Comparison of ENCODE assay signal across 8 cellular contexts in genomic region chr17:47776330-47777197, GRCh38. TPM values are rescaled to one million over a fixed set of nuclear protein-coding genes. Genes with fewer than 3 reads are reported as not detected.
DNase-seq lines count a peak whose midpoint lies in the region; ATAC-seq and TF ChIP-seq lines count a peak whose summit lies in the region.

No MANE protein-coding gene starts in this region.

- H3K36me3 Mint-ChIP-seq in CD8-positive, alpha-beta memory T cell = peaks cover 0 to 5% (median 0%) of the 10 kb centered on the region in 3 donors
- H3K36me3 Mint-ChIP-seq in GM23338 (ENCODE audit: low read depth) (no peaks in the 10 kb centered on the region), glutamatergic neuron (ENCODE audit: unreplicated experiment) (no peaks in the 10 kb centered on the region)
- no peaks in the 10 kb centered on the region for H3K36me3 Mint-ChIP-seq in activated T-helper 1 cell treated with anti-CD3 and anti-CD28 coated beads, Interleukin-12 subunit alpha, Interleukin-12 subunit beta, Interleukin-2, Interleukin-4 antibody, amounts not matched to agents 30 ng/mL and 10 ng/mL and 1 ng/mL, durations not matched to agents 14 hours and 24 hours and 36 hours (ENCODE audit: low read depth)

- peak; percentile 86 to 89 for TF ChIP-seq CTCF in GM23338 (conservative IDR thresholded peaks at IDR 0.05; ENCODE audit: low read depth in 2 of 2)
- TF ChIP-seq CTCF in glutamatergic neuron (IDR thresholded peaks at IDR 0.05; ENCODE audit: partially characterized antibody, unreplicated experiment) = peak; percentile 79

- intact Hi-C loops in activated T-helper 1 cell treated with anti-CD3 and anti-CD28 coated beads, Interleukin-12 subunit alpha, Interleukin-12 subunit beta, Interleukin-2, Interleukin-4 antibody, amounts not matched to agents 30 ng/mL and 10 ng/mL and 1 ng/mL, durations not matched to agents 14 hours and 24 hours and 36 hours (cut with micrococcal nuclease) = loop anchor here (1.0 to 5.0 kb wide), 7 partner anchors 9 to 114 kb away; partner anchors contain the start of genes OSBPL7 and TBX21
- intact Hi-C loops in sciatic nerve (cut with DNase I) = loop anchor here (10.0 kb wide), 1 partner anchor 782 kb away; no protein-coding TSS in a partner anchor

- H3K27ac ChIP-seq in CD8-positive, alpha-beta memory T cell (ENCODE audit: low read depth, low read length) = no peak overlapping the region
- no peak overlapping the region for H3K27ac ChIP-seq in GM23338 (ENCODE audit: low read depth)

- H3K36me3 ChIP-seq in CD8-positive, alpha-beta memory T cell (ENCODE audit: insufficient read depth, low read length) = no peaks in the 10 kb centered on the region
- H3K36me3 ChIP-seq in GM23338 (ENCODE audit: insufficient read depth) = no peaks in the 10 kb centered on the region

- no peaks in the 10 kb centered on the region for H3K9me3 ChIP-seq in CD8-positive, alpha-beta memory T cell (ENCODE audit: low read length)

- no peaks in the 10 kb centered on the region for H3K79me2 ChIP-seq in GM23338 (replicated peaks; ENCODE audit: insufficient read depth)

- peak in 4 of 5 donors; percentile 20 to 60 (median 42) for DNase-seq in CD8-positive, alpha-beta memory T cell
- DNase-seq in GM23338 (ENCODE audit: low spot score) = peak; percentile 66
- DNase-seq in NCI-H748 treated with DMSO at 0.1 percent for 48 hours (lab: John Stamatoyannopoulos, UW) = peak; percentile 29
- peak; percentile 12 for DNase-seq in activated T-helper 1 cell treated with anti-CD3 and anti-CD28 coated beads, Interleukin-12 subunit alpha, Interleukin-12 subunit beta, Interleukin-2, Interleukin-4 antibody, amounts not matched to agents 30 ng/mL and 10 ng/mL and 1 ng/mL, durations not matched to agents 14 hours and 24 hours and 36 hours (ENCODE audit: low spot score)
- DNase-seq in glutamatergic neuron = no peak
- peak; percentile 16 for DNase-seq in stimulated activated CD4-positive, alpha-beta T cell treated with anti-CD3 and anti-CD28 coated beads, Interleukin-2, amount 100 ng/mL, for 4 hours (ENCODE audit: low read depth)
- DNase-seq in sciatic nerve (ENCODE audit: low spot score) = no peak
- DNase-seq in NCI-H226 = no peak

- ATAC-seq in GM23338 (peak; percentile 66), sciatic nerve (no peak)

- POLR2A ChIA-PET in CD8-positive, alpha-beta memory T cell (lab: Charles Lee) = no interaction called here

- CTCF ChIA-PET in CD8-positive, alpha-beta memory T cell (lab: Charles Lee) = interaction anchor here (0.6 to 0.9 kb wide), 3 partner anchors 10 to 66 kb away, joined by 3 read pairs; no protein-coding TSS in a partner anchor

- peaks cover 31 to 65% of the 10 kb centered on the region in 2 donors for H3K27me3 Mint-ChIP-seq in CD8-positive, alpha-beta memory T cell
- peaks cover 15% of the 10 kb centered on the region for H3K27me3 Mint-ChIP-seq in GM23338 (ENCODE audit: insufficient read depth, low read depth, poor library complexity)
- peaks cover 52% of the 10 kb centered on the region for H3K27me3 Mint-ChIP-seq in activated T-helper 1 cell treated with anti-CD3 and anti-CD28 coated beads, Interleukin-12 subunit alpha, Interleukin-12 subunit beta, Interleukin-2, Interleukin-4 antibody, amounts not matched to agents 30 ng/mL and 10 ng/mL and 1 ng/mL, durations not matched to agents 14 hours and 24 hours and 36 hours (ENCODE audit: insufficient read depth)
- peaks cover 14% of the 10 kb centered on the region for H3K27me3 Mint-ChIP-seq in glutamatergic neuron (ENCODE audit: unreplicated experiment)

- H3K4me3 Mint-ChIP-seq in CD8-positive, alpha-beta memory T cell = no peak overlapping the region
- H3K4me3 Mint-ChIP-seq in GM23338 (no peak overlapping the region), glutamatergic neuron (ENCODE audit: unreplicated experiment) (no peak overlapping the region)
- H3K4me3 Mint-ChIP-seq in activated T-helper 1 cell treated with anti-CD3 and anti-CD28 coated beads, Interleukin-12 subunit alpha, Interleukin-12 subunit beta, Interleukin-2, Interleukin-4 antibody, amounts not matched to agents 30 ng/mL and 10 ng/mL and 1 ng/mL, durations not matched to agents 14 hours and 24 hours and 36 hours = no peak overlapping the region

- H3K4me3 ChIP-seq in CD8-positive, alpha-beta memory T cell (ENCODE audit: low read length) = no peak overlapping the region
- H3K4me3 ChIP-seq in GM23338 = no peak overlapping the region

- H3K9me2 ChIP-seq in GM23338 (ENCODE audit: insufficient read depth) = no peaks in the 10 kb centered on the region

- peak overlapping the region in 1 of 8 donors; percentile 24 for H3K27ac Mint-ChIP-seq in CD8-positive, alpha-beta memory T cell
- H3K27ac Mint-ChIP-seq in GM23338 = no peak overlapping the region
- H3K27ac Mint-ChIP-seq in activated T-helper 1 cell treated with anti-CD3 and anti-CD28 coated beads, Interleukin-12 subunit alpha, Interleukin-12 subunit beta, Interleukin-2, Interleukin-4 antibody, amounts not matched to agents 30 ng/mL and 10 ng/mL and 1 ng/mL, durations not matched to agents 14 hours and 24 hours and 36 hours = no peak overlapping the region
- no peak overlapping the region for H3K27ac Mint-ChIP-seq in glutamatergic neuron (ENCODE audit: unreplicated experiment)

- no peaks in the 10 kb centered on the region for H3K4me1 ChIP-seq in CD8-positive, alpha-beta memory T cell (ENCODE audit: insufficient read depth, low read length)
- H3K4me1 ChIP-seq in GM23338 (ENCODE audit: insufficient read depth) = no peaks in the 10 kb centered on the region

- H2AFZ ChIP-seq in GM23338 = no peak overlapping the region

- H4K20me1 ChIP-seq in GM23338 (replicated peaks; ENCODE audit: insufficient read depth) = no peaks in the 10 kb centered on the region

- H3K4me2 ChIP-seq in GM23338 = no peak overlapping the region

- H3K4me1 Mint-ChIP-seq in CD8-positive, alpha-beta memory T cell = peaks cover 4 to 8% (median 7%) of the 10 kb centered on the region in 3 donors
- H3K4me1 Mint-ChIP-seq in GM23338 (no peaks in the 10 kb centered on the region), glutamatergic neuron (ENCODE audit: low read depth, unreplicated experiment) (no peaks in the 10 kb centered on the region)
- H3K4me1 Mint-ChIP-seq in activated T-helper 1 cell treated with anti-CD3 and anti-CD28 coated beads, Interleukin-12 subunit alpha, Interleukin-12 subunit beta, Interleukin-2, Interleukin-4 antibody, amounts not matched to agents 30 ng/mL and 10 ng/mL and 1 ng/mL, durations not matched to agents 14 hours and 24 hours and 36 hours (ENCODE audit: low read depth) = no peaks in the 10 kb centered on the region

- peaks cover 0 to 7% (median 2%) of the 10 kb centered on the region in 5 donors for H3K9me3 Mint-ChIP-seq in CD8-positive, alpha-beta memory T cell
- no peaks in the 10 kb centered on the region; the same call in 2 of the 3 replicates for H3K9me3 Mint-ChIP-seq in GM23338
- no peaks in the 10 kb centered on the region for H3K9me3 Mint-ChIP-seq in activated T-helper 1 cell treated with anti-CD3 and anti-CD28 coated beads, Interleukin-12 subunit alpha, Interleukin-12 subunit beta, Interleukin-2, Interleukin-4 antibody, amounts not matched to agents 30 ng/mL and 10 ng/mL and 1 ng/mL, durations not matched to agents 14 hours and 24 hours and 36 hours
- H3K9me3 Mint-ChIP-seq in glutamatergic neuron (ENCODE audit: unreplicated experiment) = no peaks in the 10 kb centered on the region

- peaks cover 26% of the 10 kb centered on the region for H3K27me3 ChIP-seq in CD8-positive, alpha-beta memory T cell (ENCODE audit: insufficient read depth, low read length, poor library complexity, severe bottlenecking)
- H3K27me3 ChIP-seq in GM23338 (ENCODE audit: insufficient read depth) = peaks cover 25% of the 10 kb centered on the region

- no peaks in the 10 kb centered on the region for H3F3A ChIP-seq in GM23338 (replicated peaks; ENCODE audit: low read depth)

TF ChIP-seq in GM23338, 12 proteins besides CTCF, POLR2A, EP300 and RAD21 (continues in another document):
- TF ChIP-seq ZNF114 (CRISPR knock-in tag; IDR thresholded peaks at IDR 0.05) (no peak), EZH2phosphoT487 (IDR thresholded peaks at IDR 0.05; ENCODE audit: unreplicated experiment) (no peak)

RNA-seq across cellular contexts. Expression of gene TBX21, which starts 43.5 kb away (rescaled TPM):
- 10 to 100 TPM; 37.8 to 39.8 TPM for total RNA-seq in CD8-positive, alpha-beta memory T cell
- polyA plus RNA-seq in CD8-positive, alpha-beta memory T cell = 59.6 TPM
- total RNA-seq in GM23338 (2014; rRNA removed; shearing (Covaris generic)) = not detected in 2 replicates
- polyA plus RNA-seq in GM23338 (2016; fragmentation: Nextera tagmentation; extraction: Ambion mirVana) = not detected in 2 replicates
- total RNA-seq in activated T-helper 1 cell treated with anti-CD3 and anti-CD28 coated beads, Interleukin-12 subunit alpha, Interleukin-12 subunit beta, Interleukin-2, Interleukin-4 antibody, amounts not matched to agents 30 ng/mL and 10 ng/mL and 1 ng/mL, durations not matched to agents 14 hours and 24 hours and 36 hours = 89.8 and 90.8 TPM in 2 replicates
- not detected for total RNA-seq in glutamatergic neuron (ENCODE audit: unreplicated experiment)
- 1.1 TPM for total RNA-seq in sciatic nerve

RNA-seq across cellular contexts. Expression of gene OSBPL7, which starts 45.0 kb away (rescaled TPM):
- 10 to 100 TPM; 16.9 to 17.5 TPM for total RNA-seq in CD8-positive, alpha-beta memory T cell
- 11.0 TPM for polyA plus RNA-seq in CD8-positive, alpha-beta memory T cell
- total RNA-seq in GM23338 (2014; rRNA removed; shearing (Covaris generic)) = 8.1 and 9.8 TPM in 2 replicates
- 3.4 and 3.7 TPM in 2 replicates for polyA plus RNA-seq in GM23338 (2016; fragmentation: Nextera tagmentation; extraction: Ambion mirVana)
- 18.6 and 21.6 TPM in 2 replicates for total RNA-seq in activated T-helper 1 cell treated with anti-CD3 and anti-CD28 coated beads, Interleukin-12 subunit alpha, Interleukin-12 subunit beta, Interleukin-2, Interleukin-4 antibody, amounts not matched to agents 30 ng/mL and 10 ng/mL and 1 ng/mL, durations not matched to agents 14 hours and 24 hours and 36 hours
- total RNA-seq in glutamatergic neuron (ENCODE audit: unreplicated experiment) (30.0 TPM), sciatic nerve (13.5 TPM)

RNA-seq across cellular contexts. Expression of gene MRPL10, which starts 54.8 kb away (rescaled TPM):
- total RNA-seq in CD8-positive, alpha-beta memory T cell = 10 to 100 TPM; 67.0 to 67.7 TPM
- polyA plus RNA-seq in CD8-positive, alpha-beta memory T cell = 59.8 TPM
- total RNA-seq in GM23338 (2014; rRNA removed; shearing (Covaris generic)) = 74.7 and 75.8 TPM in 2 replicates
- 50.2 and 53.5 TPM in 2 replicates for polyA plus RNA-seq in GM23338 (2016; fragmentation: Nextera tagmentation; extraction: Ambion mirVana)
- total RNA-seq in activated T-helper 1 cell treated with anti-CD3 and anti-CD28 coated beads, Interleukin-12 subunit alpha, Interleukin-12 subunit beta, Interleukin-2, Interleukin-4 antibody, amounts not matched to agents 30 ng/mL and 10 ng/mL and 1 ng/mL, durations not matched to agents 14 hours and 24 hours and 36 hours = 53.6 and 56.9 TPM in 2 replicates
- total RNA-seq in glutamatergic neuron (ENCODE audit: unreplicated experiment) (38.7 TPM), sciatic nerve (26.6 TPM)

RNA-seq across cellular contexts. Expression of gene LRRC46, which starts 54.9 kb away (rescaled TPM):
- under 1 TPM; 0.49 to 0.83 TPM for total RNA-seq in CD8-positive, alpha-beta memory T cell
- polyA plus RNA-seq in CD8-positive, alpha-beta memory T cell = 0.28 TPM
- 0.35 TPM in 1 of 2 replicates, not detected in the other for total RNA-seq in GM23338 (2014; rRNA removed; shearing (Covaris generic))
- polyA plus RNA-seq in GM23338 (2016; fragmentation: Nextera tagmentation; extraction: Ambion mirVana) = 0.14 and 0.18 TPM in 2 replicates
- total RNA-seq in activated T-helper 1 cell treated with anti-CD3 and anti-CD28 coated beads, Interleukin-12 subunit alpha, Interleukin-12 subunit beta, Interleukin-2, Interleukin-4 antibody, amounts not matched to agents 30 ng/mL and 10 ng/mL and 1 ng/mL, durations not matched to agents 14 hours and 24 hours and 36 hours = 0.39 and 0.70 TPM in 2 replicates
- total RNA-seq in glutamatergic neuron (ENCODE audit: unreplicated experiment) = 1.3 TPM
- total RNA-seq in sciatic nerve = 0.89 TPM

Comparison
In these comparisons a context has a peak if more than half of its experiments do, and no peak if none do; other contexts are left out.
1. DNase-seq: peak in CD8-positive, alpha-beta memory T cell (4 of 5), GM23338 (single experiment), NCI-H748 treated with DMSO at 0.1 percent for 48 hours (single experiment), activated T-helper 1 cell treated with anti-CD3 and anti-CD28 coated beads, Interleukin-12 subunit alpha, Interleukin-12 subunit beta, Interleukin-2, Interleukin-4 antibody, amounts not matched to agents 30 ng/mL and 10 ng/mL and 1 ng/mL, durations not matched to agents 14 hours and 24 hours and 36 hours (single experiment) and stimulated activated CD4-positive, alpha-beta T cell treated with anti-CD3 and anti-CD28 coated beads, Interleukin-2, amount 100 ng/mL, for 4 hours (single experiment); none in glutamatergic neuron (single experiment), sciatic nerve (single experiment) and NCI-H226 (single experiment).
2. RNA of gene TBX21, which starts 43.5 kb away (total RNA-seq): 89.8 to 90.8 TPM in activated T-helper 1 cell treated with anti-CD3 and anti-CD28 coated beads, Interleukin-12 subunit alpha, Interleukin-12 subunit beta, Interleukin-2, Interleukin-4 antibody, amounts not matched to agents 30 ng/mL and 10 ng/mL and 1 ng/mL, durations not matched to agents 14 hours and 24 hours and 36 hours and 37.8 to 39.8 TPM in CD8-positive, alpha-beta memory T cell; 1.1 TPM in sciatic nerve (single experiment), not detected in GM23338 and not detected in glutamatergic neuron (single experiment); every median in the first group is over 10 times any median in the second.